ENCODE assay signal across 25 cellular contexts in genomic region chrX:107549504-107549903, GRCh38.
A peak's percentile ranks its signal among the peaks of the same experiment; 100 is the strongest.
DNase-seq lines count a peak whose midpoint lies in the region; ATAC-seq, FAIRE-seq and TF ChIP-seq lines count a peak whose summit lies in the region.
"Had no signal": no experiment of that assay in that cellular context is flagged by ENCODE, and none has a peak within 500 bp of the region (broad histone marks: within the 10 kb centered on the region; RNA-seq: fewer than 3 reads in every experiment).

No MANE protein-coding gene starts in this region.

- peak; percentile 5 for DNase-seq in stimulated activated naive CD8-positive, alpha-beta T cell treated with anti-CD3 and anti-CD28 coated beads, Interleukin-15, Interleukin-2, amounts not matched to agents 100 U/mL and 50 U/mL, for 24 hours
- no peak for DNase-seq in stimulated activated naive CD8-positive, alpha-beta T cell treated with anti-CD3 and anti-CD28 coated beads, Interleukin-15, amount 100 ng/mL, for 72 hours
- peak; percentile 59 for DNase-seq in activated CD4-positive, alpha-beta T cell treated with anti-CD3 and anti-CD28 coated beads, Interleukin-2, amount 10 ng/mL, durations not matched to agents 24 days and 14 days
- DNase-seq in effector memory CD4-positive, alpha-beta T cell, result peak in 2 of 3 donors; percentile 2 to 3
- no peak for DNase-seq in GM12891 (ENCODE audit: insufficient read length, low spot score)
- DNase-seq in AG08396 (ENCODE audit: low spot score), result no peak
- DNase-seq in middle frontal gyrus (ENCODE audit: extremely low spot score, low spot score), result no peak
- DNase-seq: DMS79, dorsolateral prefrontal cortex, heart left ventricle, left colon, naive B cell, NCI-H1694, NCI-H2171, NCI-H524 had no signal

- H3K27me3 Mint-ChIP-seq in stimulated activated naive CD8-positive, alpha-beta T cell treated with anti-CD3 and anti-CD28 coated beads, Interleukin-15, amount 100 ng/mL, for 72 hours, result no peaks in the 10 kb centered on the region
- no peaks in the 10 kb centered on the region for H3K27me3 Mint-ChIP-seq in activated CD4-positive, alpha-beta T cell treated with anti-CD3 and anti-CD28 coated beads, Interleukin-2, amount 10 ng/mL, durations not matched to agents 24 days and 14 days
- H3K27me3 Mint-ChIP-seq: activated T-helper 17 cell treated with anti-CD3 and anti-CD28 coated beads, Interleukin-2, amount 50 U/mL, for 72 hours had no signal

- no peaks in the 10 kb centered on the region for H3K9me3 ChIP-seq in effector memory CD4-positive, alpha-beta T cell (ENCODE audit: control insufficient read depth, low read length)
- H3K9me3 ChIP-seq: ascending aorta, heart left ventricle, right atrium auricular region, SJSA1, thoracic aorta had no signal

- H3K36me3 ChIP-seq in effector memory CD4-positive, alpha-beta T cell (ENCODE audit: control insufficient read depth, insufficient read depth, low read length), result no peaks in the 10 kb centered on the region
- H3K36me3 ChIP-seq: ascending aorta, heart left ventricle, right atrium auricular region, SJSA1, thoracic aorta had no signal

- no peaks in the 10 kb centered on the region for H3K9me3 Mint-ChIP-seq in stimulated activated naive CD8-positive, alpha-beta T cell treated with anti-CD3 and anti-CD28 coated beads, Interleukin-15, amount 100 ng/mL, for 72 hours
- no peaks in the 10 kb centered on the region for H3K9me3 Mint-ChIP-seq in activated CD4-positive, alpha-beta T cell treated with anti-CD3 and anti-CD28 coated beads, Interleukin-2, amount 10 ng/mL, durations not matched to agents 24 days and 14 days
- H3K9me3 Mint-ChIP-seq: activated T-helper 17 cell treated with anti-CD3 and anti-CD28 coated beads, Interleukin-2, amount 50 U/mL, for 72 hours; memory B cell; naive B cell had no signal

- no peak for FAIRE-seq in GM12891 (lab: Jason Lieb, UNC)
- FAIRE-seq: GM19239, HTR-8/SVneo had no signal

- peaks cover 3% of the 10 kb centered on the region for H3K4me1 ChIP-seq in effector memory CD4-positive, alpha-beta T cell (ENCODE audit: control insufficient read depth, insufficient read depth, low read length, poor library complexity, severe bottlenecking)
- H3K4me1 ChIP-seq: ascending aorta, right atrium auricular region, SJSA1 had no signal

- peaks cover 14% of the 10 kb centered on the region for H3K4me1 Mint-ChIP-seq in stimulated activated naive CD8-positive, alpha-beta T cell treated with anti-CD3 and anti-CD28 coated beads, Interleukin-15, amount 100 ng/mL, for 72 hours
- peaks cover 9% of the 10 kb centered on the region for H3K4me1 Mint-ChIP-seq in activated CD4-positive, alpha-beta T cell treated with anti-CD3 and anti-CD28 coated beads, Interleukin-2, amount 10 ng/mL, durations not matched to agents 24 days and 14 days
- H3K4me1 Mint-ChIP-seq: memory B cell, naive B cell had no signal

- no peak overlapping the region for H3K27ac Mint-ChIP-seq in stimulated activated naive CD8-positive, alpha-beta T cell treated with anti-CD3 and anti-CD28 coated beads, Interleukin-15, amount 100 ng/mL, for 72 hours
- peak overlapping the region; percentile 13 for H3K27ac Mint-ChIP-seq in activated CD4-positive, alpha-beta T cell treated with anti-CD3 and anti-CD28 coated beads, Interleukin-2, amount 10 ng/mL, durations not matched to agents 24 days and 14 days
- H3K27ac Mint-ChIP-seq: activated T-helper 17 cell treated with anti-CD3 and anti-CD28 coated beads, Interleukin-2, amount 50 U/mL, for 72 hours; memory B cell had no signal

- no peak overlapping the region for H3K4me3 Mint-ChIP-seq in stimulated activated naive CD8-positive, alpha-beta T cell treated with anti-CD3 and anti-CD28 coated beads, Interleukin-15, amount 100 ng/mL, for 72 hours
- no peak overlapping the region for H3K4me3 Mint-ChIP-seq in activated CD4-positive, alpha-beta T cell treated with anti-CD3 and anti-CD28 coated beads, Interleukin-2, amount 10 ng/mL, durations not matched to agents 24 days and 14 days
- H3K4me3 Mint-ChIP-seq: activated T-helper 17 cell treated with anti-CD3 and anti-CD28 coated beads, Interleukin-2, amount 50 U/mL, for 72 hours; memory B cell; naive B cell had no signal

- intact Hi-C loops in activated CD4-positive, alpha-beta T cell treated with anti-CD3 and anti-CD28 coated beads, Interleukin-2, amount 10 ng/mL, durations not matched to agents 24 days and 14 days (cut with micrococcal nuclease), result no loop called here

- no peaks in the 10 kb centered on the region for H3K27me3 ChIP-seq in effector memory CD4-positive, alpha-beta T cell (replicated peaks; ENCODE audit: control insufficient read depth, insufficient read depth, low read length, poor library complexity, severe bottlenecking)
- H3K27me3 ChIP-seq: ascending aorta, right atrium auricular region, SJSA1 had no signal

- TF ChIP-seq POLR2A in GM12891 (IDR thresholded peaks at IDR 0.05; ENCODE audit: low read depth, low read length), result no peak

- no peaks in the 10 kb centered on the region for H3K36me3 Mint-ChIP-seq in activated CD4-positive, alpha-beta T cell treated with anti-CD3 and anti-CD28 coated beads, Interleukin-2, amount 10 ng/mL, durations not matched to agents 24 days and 14 days (ENCODE audit: low read depth)
- H3K36me3 Mint-ChIP-seq: memory B cell, naive B cell had no signal

- H3K27ac ChIP-seq in effector memory CD4-positive, alpha-beta T cell (ENCODE audit: insufficient read depth, low read length, poor library complexity, severe bottlenecking), result no peak overlapping the region
- H3K27ac ChIP-seq: ascending aorta, dorsolateral prefrontal cortex, epithelial cell of prostate, heart left ventricle, KMS-11, right atrium auricular region, SJSA1, thoracic aorta had no signal

- no peak overlapping the region for H3K4me3 ChIP-seq in effector memory CD4-positive, alpha-beta T cell (ENCODE audit: insufficient read depth, low read depth, low read length, poor library complexity, severe bottlenecking)
- H3K4me3 ChIP-seq: ascending aorta, dorsolateral prefrontal cortex, heart left ventricle, right atrium auricular region, SJSA1, thoracic aorta had no signal

- peak; percentile 28 for ATAC-seq in stimulated activated naive CD8-positive, alpha-beta T cell treated with anti-CD3 and anti-CD28 coated beads, Interleukin-15, Interleukin-2, amounts not matched to agents 100 U/mL and 50 U/mL, for 24 hours
- ATAC-seq in stimulated activated naive CD8-positive, alpha-beta T cell treated with anti-CD3 and anti-CD28 coated beads, Interleukin-15, amount 100 ng/mL, for 72 hours, result no peak
- ATAC-seq: activated T-helper 17 cell treated with anti-CD3 and anti-CD28 coated beads, Interleukin-2, amount 50 U/mL, for 72 hours; heart left ventricle; left colon had no signal

TF ChIP-seq in GM12891, 5 proteins besides CTCF, POLR2A, EP300 and RAD21:
- no peak for TF ChIP-seq TAF1 (IDR thresholded peaks at IDR 0.05; ENCODE audit: low read depth, low read length)
- TF ChIP-seq POLR2AphosphoS5 (IDR thresholded peaks at IDR 0.05; ENCODE audit: low read depth, low read length), result no peak
- TF ChIP-seq PAX5 (IDR thresholded peaks at IDR 0.05; ENCODE audit: insufficient read depth, low read length, severe bottlenecking), result no peak
- no peak for TF ChIP-seq SPI1 (IDR thresholded peaks at IDR 0.05; ENCODE audit: low read depth, low read length)

Comparison
In these comparisons a context has a peak if more than half of its experiments do, and no peak if none do; other contexts are left out.
1. DNase-seq: peak in stimulated activated naive CD8-positive, alpha-beta T cell treated with anti-CD3 and anti-CD28 coated beads, Interleukin-15, Interleukin-2, amounts not matched to agents 100 U/mL and 50 U/mL, for 24 hours (single experiment), activated CD4-positive, alpha-beta T cell treated with anti-CD3 and anti-CD28 coated beads, Interleukin-2, amount 10 ng/mL, durations not matched to agents 24 days and 14 days (single experiment) and effector memory CD4-positive, alpha-beta T cell (2 of 3); none in stimulated activated naive CD8-positive, alpha-beta T cell treated with anti-CD3 and anti-CD28 coated beads, Interleukin-15, amount 100 ng/mL, for 72 hours (0 of 2), GM12891 (single experiment), AG08396 (single experiment) and middle frontal gyrus (single experiment).